Comparison of ENCODE assay signal across 1 cellular context in genomic region chr9:72444436-72444835, GRCh38.
TF ChIP-seq lines count a peak whose summit lies in the region.

No MANE protein-coding gene starts in this region.

TF ChIP-seq in SK-N-SH, 30 proteins besides CTCF, POLR2A, EP300 and RAD21 (continued from another document):
- TF ChIP-seq MAX (IDR thresholded peaks at IDR 0.05; ENCODE audit: low read depth) (no peak), USF2 (IDR thresholded peaks at IDR 0.05; ENCODE audit: borderline replicate concordance, low read depth, low read length) (no peak), ELF1 (IDR thresholded peaks at IDR 0.05) (no peak), GATA2 (CRISPR knock-in tag; IDR thresholded peaks at IDR 0.05) (no peak), REST (IDR thresholded peaks at IDR 0.05; ENCODE audit: low read depth, low read length) (no peak), TCF12 (IDR thresholded peaks at IDR 0.05) (no peak), RCOR1 (IDR thresholded peaks at IDR 0.05; ENCODE audit: low read length) (no peak), FOXJ3 (CRISPR knock-in tag; IDR thresholded peaks at IDR 0.05) (no peak), FOXM1 (IDR thresholded peaks at IDR 0.05; ENCODE audit: low read depth) (no peak), ZBTB33 (IDR thresholded peaks at IDR 0.05; ENCODE audit: borderline replicate concordance, low read depth) (no peak), IRF3 (IDR thresholded peaks at IDR 0.05; ENCODE audit: low read depth, low read length) (no peak), RFX5 (IDR thresholded peaks at IDR 0.05; ENCODE audit: low read length) (no peak)
